In genomic region chr4:122701965-122702364, GRCh38 we compare ENCODE assay signal across 21 cellular contexts.
"Had no signal": no experiment of that assay in that cellular context is flagged by ENCODE, and none has a peak within 500 bp of the region (broad histone marks: within the 10 kb centered on the region; RNA-seq: fewer than 3 reads in every experiment).

No MANE protein-coding gene starts in this region.

- H3K4me1 ChIP-seq: tibial nerve had no signal

- H3K4me1 Mint-ChIP-seq: naive thymus-derived CD8-positive, alpha-beta T cell had no signal

- H3K9me3 ChIP-seq: body of pancreas, esophagus muscularis mucosa, tibial nerve, uterus had no signal

- H3K9me3 Mint-ChIP-seq: activated naive CD8-positive, alpha-beta T cell treated with anti-CD3 and anti-CD28 coated beads for 36 hours; central memory CD8-positive, alpha-beta T cell; naive thymus-derived CD8-positive, alpha-beta T cell had no signal

- H3K27me3 ChIP-seq: body of pancreas, esophagus muscularis mucosa, tibial nerve, uterus had no signal

- H3K27ac ChIP-seq: body of pancreas, coronary artery, esophagus muscularis mucosa, tibial nerve, uterus had no signal

- H3K27ac Mint-ChIP-seq: activated CD8-positive, alpha-beta T cell treated with anti-CD3 and anti-CD28 coated beads, Interleukin-2, amount 10 ng/mL, durations not matched to agents 7 days and 5 days; activated naive CD8-positive, alpha-beta T cell treated with anti-CD3 and anti-CD28 coated beads for 36 hours; naive thymus-derived CD8-positive, alpha-beta T cell had no signal

- H3K4me3 ChIP-seq: body of pancreas, coronary artery, esophagus muscularis mucosa, tibial nerve, uterus had no signal

- H3K4me3 Mint-ChIP-seq: activated CD8-positive, alpha-beta T cell treated with anti-CD3 and anti-CD28 coated beads, Interleukin-2, amount 10 ng/mL, durations not matched to agents 7 days and 5 days; activated naive CD8-positive, alpha-beta T cell treated with anti-CD3 and anti-CD28 coated beads for 36 hours; central memory CD8-positive, alpha-beta T cell; naive thymus-derived CD8-positive, alpha-beta T cell had no signal

- DNase-seq: activated CD4-positive, CD25-positive, alpha-beta regulatory T cell treated with anti-CD3 and anti-CD28 coated beads, Interleukin-2, amount 50 U/mL, for 72 hours; activated CD8-positive, alpha-beta memory T cell treated with anti-CD3 and anti-CD28 coated beads, Interleukin-2, amount 50 U/mL, for 48 hours; activated CD8-positive, alpha-beta T cell treated with anti-CD3 and anti-CD28 coated beads, Interleukin-2, amount 10 ng/mL, durations not matched to agents 7 days and 5 days; activated effector memory CD4-positive, alpha-beta T cell treated with Interleukin-2 at 50 U/mL for 16 hours; activated naive CD8-positive, alpha-beta T cell treated with anti-CD3 and anti-CD28 coated beads for 36 hours; amygdala; body of pancreas; effector CD4-positive, alpha-beta T cell; hippocampal formation; mesenchymal stem cell; naive thymus-derived CD8-positive, alpha-beta T cell; stimulated activated CD4-positive, alpha-beta T cell treated with anti-CD3 and anti-CD28 coated beads, Interleukin-15, amount 100 ng/mL, for 24 hours; stimulated activated CD4-positive, alpha-beta T cell treated with anti-CD3 and anti-CD28 coated beads, Interleukin-4, amount 100 ng/mL, for 24 hours; stimulated activated naive CD4-positive, alpha-beta T cell; SW 1271; T-helper 9 cell; uterus had no signal

- H3K36me3 Mint-ChIP-seq: naive thymus-derived CD8-positive, alpha-beta T cell had no signal

- H3K36me3 ChIP-seq: tibial nerve, uterus had no signal
